Comparison of ENCODE assay signal across 15 cellular contexts in the genomic region with DNA sequence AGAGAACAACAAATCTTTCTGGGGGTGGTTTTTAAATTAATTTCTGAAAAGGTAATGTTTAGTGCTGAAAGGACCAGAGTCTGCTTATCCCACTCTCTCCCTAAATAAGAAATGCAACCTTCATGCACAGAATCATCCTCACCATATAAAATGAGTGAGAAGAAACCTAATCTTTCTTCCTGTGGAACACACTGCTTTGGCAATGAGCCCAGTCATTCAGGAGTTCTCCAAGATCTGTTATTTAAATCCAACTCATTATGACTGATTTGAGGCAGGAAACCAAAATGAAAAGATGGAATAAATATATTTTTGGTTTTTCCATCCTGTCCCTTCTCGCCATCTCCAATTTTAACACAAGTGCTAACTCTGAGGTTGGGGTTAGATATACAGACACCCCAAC.
DNase-seq lines count a peak whose midpoint lies in the region; ATAC-seq, FAIRE-seq and TF ChIP-seq lines count a peak whose summit lies in the region.
"Had no signal": no experiment of that assay in that cellular context is flagged by ENCODE, and none has a peak within 500 bp of the region (broad histone marks: within the 10 kb centered on the region; RNA-seq: fewer than 3 reads in every experiment).

No MANE protein-coding gene starts in this region.

- H3K4me1 ChIP-seq in K562 (replicated peaks in 1 of 2; ENCODE audit: control insufficient read depth in 2 of 2, insufficient read depth in 2 of 2, low read length in 2 of 2), result no peaks in the 10 kb centered on the region
- peaks cover 3% of the 10 kb centered on the region for H3K4me1 ChIP-seq in mesenchymal stem cell (ENCODE audit: control insufficient read depth, insufficient read depth, low read depth, low read length)

- H3K9me1 ChIP-seq in K562 (ENCODE audit: control insufficient read depth, insufficient read depth, low read length), result no peaks in the 10 kb centered on the region

- H3K27ac ChIP-seq in K562 (ENCODE audit: extremely low read depth, low read depth, low read length), result no peak overlapping the region
- no peak overlapping the region for H3K27ac ChIP-seq in mesenchymal stem cell (ENCODE audit: low read length, poor library complexity, severe bottlenecking)
- H3K27ac ChIP-seq: cardiac muscle cell had no signal

- H2BK15ac ChIP-seq in mesenchymal stem cell (ENCODE audit: low read depth, poor library complexity, severe bottlenecking), result no peak overlapping the region

- TF ChIP-seq POLR2A in K562 (conservative IDR thresholded peaks at IDR 0.05), result no peak

- no peaks in the 10 kb centered on the region for H3K9me3 ChIP-seq in K562 (replicated peaks; ENCODE audit: control insufficient read depth, insufficient read depth, low read depth, low read length)
- H3K9me3 ChIP-seq in mesenchymal stem cell (ENCODE audit: control insufficient read depth, low read length), result no peaks in the 10 kb centered on the region

- no peak for TF ChIP-seq EP300 in K562 (IDR thresholded peaks at IDR 0.05; ENCODE audit: low read length)

- no peak overlapping the region for H3K18ac ChIP-seq in mesenchymal stem cell (ENCODE audit: low read depth in 1 of 2, low read length in 2 of 2)

- no peak overlapping the region for H4K8ac ChIP-seq in mesenchymal stem cell (ENCODE audit: low read length)

- H3K79me1 ChIP-seq in mesenchymal stem cell (replicated peaks; ENCODE audit: low read length, poor library complexity, severe bottlenecking), result no peaks in the 10 kb centered on the region

- intact Hi-C loops in K562 (cut with micrococcal nuclease), result no loop called here

- H4K91ac ChIP-seq in mesenchymal stem cell (ENCODE audit: low read length), result no peak overlapping the region

- POLR2A ChIA-PET in K562 (lab: Yijun Ruan, JAX), result interaction anchor here (1.5 kb wide), 1 partner anchor 15 kb away, joined by 5 read pairs; no protein-coding TSS in a partner anchor

- no TSS peak for BruUV-seq in K562 (replicated peaks; lab: Mats Ljungman, UMichigan)

- ATAC-seq in K562, result no peak
- ATAC-seq: effector memory CD8-positive, alpha-beta T cell; GM12878 had no signal

- no peak overlapping the region for H3K4ac ChIP-seq in mesenchymal stem cell (ENCODE audit: low read depth in 1 of 2, low read length in 2 of 2)

- TF ChIP-seq CTCF in K562 (IDR thresholded peaks at IDR 0.05 in 2 of 3, conservative IDR thresholded peaks at IDR 0.05 in 1 of 3; ENCODE audit: insufficient read depth in 2 of 3, low read depth in 1 of 3, low read length in 3 of 3), result no peak

- H3K36me3 ChIP-seq in K562 (ENCODE audit: control insufficient read depth, insufficient read depth, low read length), result no peaks in the 10 kb centered on the region; the same call in 2 of the 3 replicates
- H3K36me3 ChIP-seq in mesenchymal stem cell (ENCODE audit: control insufficient read depth in 1 of 2, insufficient read depth in 2 of 2, low read depth in 1 of 2, low read length in 2 of 2), result peaks cover 0 to 4% of the 10 kb centered on the region in 2 experiments
- H3K36me3 ChIP-seq: cardiac muscle cell had no signal

- CTCF ChIA-PET in K562 (lab: Yijun Ruan, JAX; ENCODE audit: low intra/inter-chr PET ratio), result no interaction called here

- H3K4me2 ChIP-seq in K562 (ENCODE audit: insufficient read depth, low read length) (no peak overlapping the region), mesenchymal stem cell (ENCODE audit: low read length, poor library complexity, severe bottlenecking) (no peak overlapping the region)

- H2BK5ac ChIP-seq in mesenchymal stem cell (ENCODE audit: low read depth, low read length, poor library complexity, severe bottlenecking), result no peak overlapping the region

- H2AK5ac ChIP-seq in mesenchymal stem cell (ENCODE audit: low read length, severe bottlenecking), result no peak overlapping the region

- H2BK12ac ChIP-seq in mesenchymal stem cell (ENCODE audit: low read length in 2 of 2), result no peak overlapping the region

- H3K23ac ChIP-seq in mesenchymal stem cell (ENCODE audit: low read length in 2 of 2), result no peak overlapping the region

- no peak overlapping the region for H2AFZ ChIP-seq in K562 (ENCODE audit: low read depth, low read length)
- no peak overlapping the region for H2AFZ ChIP-seq in mesenchymal stem cell (ENCODE audit: low read depth, low read length)

- no peak overlapping the region for H2BK120ac ChIP-seq in mesenchymal stem cell (ENCODE audit: low read depth, low read length)

- FAIRE-seq in K562 (lab: Jason Lieb, UNC), result no peak
- FAIRE-seq: GM12878 had no signal

- 21% methylated on average over 1 of the region's 1 CpG for WGBS in K562 (ENCODE audit: insufficient coverage, low coverage, missing lambda C conversion rate)
- 100% methylated on average over 1 of the region's 1 CpG for WGBS in mesenchymal stem cell

- in situ Hi-C loops in K562 (cut with MboI), result no loop called here

- H3K14ac ChIP-seq in mesenchymal stem cell (ENCODE audit: low read length in 2 of 2), result no peak overlapping the region

- no peak overlapping the region for H3K9ac ChIP-seq in K562 (ENCODE audit: insufficient read depth in 1 of 2, low read depth in 2 of 2, low read length in 2 of 2)
- H3K9ac ChIP-seq in mesenchymal stem cell (ENCODE audit: low read length), result no peak overlapping the region

- no peaks in the 10 kb centered on the region for H4K20me1 ChIP-seq in K562 (replicated peaks; ENCODE audit: control insufficient read depth, insufficient read depth, low read length)

- TF ChIP-seq RAD21 in K562 (CRISPR knock-in tag; conservative IDR thresholded peaks at IDR 0.05 in 1 of 2, IDR thresholded peaks at IDR 0.05 in 1 of 2), result no peak

- no peaks in the 10 kb centered on the region for H3K79me2 ChIP-seq in K562 (ENCODE audit: control insufficient read depth, insufficient read depth, low read length)

- no peak overlapping the region for H3K4me3 ChIP-seq in K562
- H3K4me3 ChIP-seq in mesenchymal stem cell (ENCODE audit: insufficient read depth in 1 of 2, low read depth in 1 of 2, low read length in 2 of 2), result no peak overlapping the region
- H3K4me3 ChIP-seq: cardiac muscle cell, GM12878 had no signal

- DNase-seq in Daoy (ENCODE audit: low read depth) (peak; percentile 32), NCI-H2171 treated with DMSO at 0.1 percent for 48 hours (lab: John Stamatoyannopoulos, UW) (peak; percentile 61), K562 (ENCODE audit: extremely low read depth in 1 of 4, low spot score in 3 of 4) (peak in 1 of 4 experiments; percentile 6), mesenchymal stem cell (peak; percentile 5), NOMO-1 treated with dmso at 0.1 percent for 144 hours (lab: John Stamatoyannopoulos, UW; ENCODE audit: unreplicated experiment) (no peak), GM19240 (ENCODE audit: insufficient read length, low spot score) (no peak), globus pallidus (ENCODE audit: low spot score) (no peak)
- no peak for DNase-seq in activated CD4-positive, alpha-beta T cell treated with anti-CD3 and anti-CD28 coated beads, Interleukin-2, amount 50 U/mL, for 48 hours
- DNase-seq: activated gamma-delta T cell; DND-41; effector memory CD8-positive, alpha-beta T cell; NCI-H2227 treated with DMSO at 0.1 percent for 48 hours; substantia nigra had no signal

- H3K27me3 ChIP-seq in K562 (ENCODE audit: control insufficient read depth in 2 of 2, insufficient read depth in 2 of 2, low read length in 2 of 2) (peaks cover 0 to 4% of the 10 kb centered on the region in 2 experiments; a peak in 1 of 5 replicates), mesenchymal stem cell (ENCODE audit: control insufficient read depth in 1 of 2, insufficient read depth in 1 of 2, low read length in 2 of 2) (no peaks in the 10 kb centered on the region)
- H3K27me3 ChIP-seq: cardiac muscle cell had no signal

TF ChIP-seq in K562, 482 proteins besides CTCF, POLR2A, EP300 and RAD21:
- no peak for TF ChIP-seq CHCHD3 (CRISPR knock-in tag; IDR thresholded peaks at IDR 0.05)
- TF ChIP-seq ZNF347 (CRISPR knock-in tag; IDR thresholded peaks at IDR 0.05; ENCODE audit: low read depth), result no peak
- peak; percentile 35; the same call in 1 of the 2 replicates for TF ChIP-seq NFIC (IDR thresholded peaks at IDR 0.05)

Comparison
In these comparisons a context has a peak if more than half of its experiments do, and no peak if none do; other contexts are left out.
1. DNase-seq: peak in Daoy (single experiment), NCI-H2171 treated with DMSO at 0.1 percent for 48 hours (single experiment) and mesenchymal stem cell (single experiment); none in activated CD4-positive, alpha-beta T cell treated with anti-CD3 and anti-CD28 coated beads, Interleukin-2, amount 50 U/mL, for 48 hours (0 of 2), NOMO-1 treated with dmso at 0.1 percent for 144 hours (single experiment), GM19240 (single experiment) and globus pallidus (single experiment).